1 cellular context compared by ENCODE assay signal in genomic region chr21:34073032-34073748, GRCh38.
A peak's percentile ranks its signal among the peaks of the same experiment; 100 is the strongest.
TF ChIP-seq lines count a peak whose summit lies in the region.

TSS of gene MRPS6 (plus strand) at chr21:34073578. CDS start at chr21:34073701, 123 bp downstream.
TSS of gene SLC5A3 (plus strand) at chr21:34073578. CDS start at chr21:34095199, 21,621 bp downstream.

TF ChIP-seq in K562, 482 proteins besides CTCF, POLR2A, EP300 and RAD21 (continued from another document and continues in another):
- TF ChIP-seq, protein P1, sequence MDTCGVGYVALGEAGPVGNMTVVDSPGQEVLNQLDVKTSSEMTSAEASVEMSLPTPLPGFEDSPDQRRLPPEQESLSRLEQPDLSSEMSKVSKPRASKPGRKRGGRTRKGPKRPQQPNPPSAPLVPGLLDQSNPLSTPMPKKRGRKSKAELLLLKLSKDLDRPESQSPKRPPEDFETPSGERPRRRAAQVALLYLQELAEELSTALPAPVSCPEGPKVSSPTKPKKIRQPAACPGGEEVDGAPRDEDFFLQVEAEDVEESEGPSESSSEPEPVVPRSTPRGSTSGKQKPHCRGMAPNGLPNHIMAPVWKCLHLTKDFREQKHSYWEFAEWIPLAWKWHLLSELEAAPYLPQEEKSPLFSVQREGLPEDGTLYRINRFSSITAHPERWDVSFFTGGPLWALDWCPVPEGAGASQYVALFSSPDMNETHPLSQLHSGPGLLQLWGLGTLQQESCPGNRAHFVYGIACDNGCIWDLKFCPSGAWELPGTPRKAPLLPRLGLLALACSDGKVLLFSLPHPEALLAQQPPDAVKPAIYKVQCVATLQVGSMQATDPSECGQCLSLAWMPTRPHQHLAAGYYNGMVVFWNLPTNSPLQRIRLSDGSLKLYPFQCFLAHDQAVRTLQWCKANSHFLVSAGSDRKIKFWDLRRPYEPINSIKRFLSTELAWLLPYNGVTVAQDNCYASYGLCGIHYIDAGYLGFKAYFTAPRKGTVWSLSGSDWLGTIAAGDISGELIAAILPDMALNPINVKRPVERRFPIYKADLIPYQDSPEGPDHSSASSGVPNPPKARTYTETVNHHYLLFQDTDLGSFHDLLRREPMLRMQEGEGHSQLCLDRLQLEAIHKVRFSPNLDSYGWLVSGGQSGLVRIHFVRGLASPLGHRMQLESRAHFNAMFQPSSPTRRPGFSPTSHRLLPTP (IDR thresholded peaks at IDR 0.05; ENCODE audit: borderline replicate concordance, extremely low read depth, insufficient read length) = no peak
- TF ChIP-seq CTBP1 (IDR thresholded peaks at IDR 0.05; ENCODE audit: borderline replicate concordance) = peak; percentile 62
- peak; percentile 22 for TF ChIP-seq MEIS2 (IDR thresholded peaks at IDR 0.05; ENCODE audit: partially characterized antibody)
- TF ChIP-seq, protein P2, sequence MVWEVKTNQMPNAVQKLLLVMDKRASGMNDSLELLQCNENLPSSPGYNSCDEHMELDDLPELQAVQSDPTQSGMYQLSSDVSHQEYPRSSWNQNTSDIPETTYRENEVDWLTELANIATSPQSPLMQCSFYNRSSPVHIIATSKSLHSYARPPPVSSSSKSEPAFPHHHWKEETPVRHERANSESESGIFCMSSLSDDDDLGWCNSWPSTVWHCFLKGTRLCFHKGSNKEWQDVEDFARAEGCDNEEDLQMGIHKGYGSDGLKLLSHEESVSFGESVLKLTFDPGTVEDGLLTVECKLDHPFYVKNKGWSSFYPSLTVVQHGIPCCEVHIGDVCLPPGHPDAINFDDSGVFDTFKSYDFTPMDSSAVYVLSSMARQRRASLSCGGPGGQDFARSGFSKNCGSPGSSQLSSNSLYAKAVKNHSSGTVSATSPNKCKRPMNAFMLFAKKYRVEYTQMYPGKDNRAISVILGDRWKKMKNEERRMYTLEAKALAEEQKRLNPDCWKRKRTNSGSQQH (CRISPR knock-in tag; IDR thresholded peaks at IDR 0.05) = no peak
- TF ChIP-seq ZBTB7A (IDR thresholded peaks at IDR 0.05; ENCODE audit: borderline replicate concordance, control insufficient read depth, low read depth, low read length) = peak; percentile 96
- TF ChIP-seq MAZ (CRISPR knock-in tag; conservative IDR thresholded peaks at IDR 0.05 in 1 of 2, IDR thresholded peaks at IDR 0.05 in 1 of 2) = peak in 1 of 2 experiments; percentile 74; a peak in 2 of 4 replicates
- 0 out of 2 replicates have a peak, but pooled peaks have one; percentile 12 for TF ChIP-seq ZNF76 (CRISPR knock-in tag; IDR thresholded peaks at IDR 0.05; ENCODE audit: borderline replicate concordance)
- no peak for TF ChIP-seq ZNF507 (tag; conservative IDR thresholded peaks at IDR 0.05)
- TF ChIP-seq, protein P3, sequence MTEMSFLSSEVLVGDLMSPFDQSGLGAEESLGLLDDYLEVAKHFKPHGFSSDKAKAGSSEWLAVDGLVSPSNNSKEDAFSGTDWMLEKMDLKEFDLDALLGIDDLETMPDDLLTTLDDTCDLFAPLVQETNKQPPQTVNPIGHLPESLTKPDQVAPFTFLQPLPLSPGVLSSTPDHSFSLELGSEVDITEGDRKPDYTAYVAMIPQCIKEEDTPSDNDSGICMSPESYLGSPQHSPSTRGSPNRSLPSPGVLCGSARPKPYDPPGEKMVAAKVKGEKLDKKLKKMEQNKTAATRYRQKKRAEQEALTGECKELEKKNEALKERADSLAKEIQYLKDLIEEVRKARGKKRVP (CRISPR knock-in tag; IDR thresholded peaks at IDR 0.05) = 0 out of 2 replicates have a peak, but pooled peaks have one; percentile 13
- peak; percentile 82 for TF ChIP-seq SUPT5H (IDR thresholded peaks at IDR 0.05)
- TF ChIP-seq KLF13 (tag; IDR thresholded peaks at IDR 0.05; ENCODE audit: borderline replicate concordance, low read depth) = peak; percentile 88; the same call in 1 of the 2 replicates
- TF ChIP-seq MNT (conservative IDR thresholded peaks at IDR 0.05) = peak in 1 of 2 experiments; percentile 68; a peak in 2 of 4 replicates
- no peak for TF ChIP-seq CEBPB (tag; IDR thresholded peaks at IDR 0.05)
- TF ChIP-seq POLR2B (IDR thresholded peaks at IDR 0.05; ENCODE audit: low read depth, partially characterized antibody) = peak; percentile 51
- peak; percentile 70; the same call in 1 of the 2 replicates for TF ChIP-seq POLR2AphosphoS5 (IDR thresholded peaks at IDR 0.05; ENCODE audit: control insufficient read depth, insufficient read depth, low read depth, low read length)
- TF ChIP-seq ZNF277 (CRISPR knock-in tag; IDR thresholded peaks at IDR 0.05; ENCODE audit: borderline replicate concordance) = no peak
- TF ChIP-seq ZBTB9 (CRISPR knock-in tag; IDR thresholded peaks at IDR 0.05) = peak; percentile 86
- TF ChIP-seq HNRNPL (IDR thresholded peaks at IDR 0.05; ENCODE audit: low read depth, low read length) = peak; percentile 76; the same call in 1 of the 2 replicates
- peak; percentile 58 for TF ChIP-seq SAP30 (IDR thresholded peaks at IDR 0.05; ENCODE audit: borderline replicate concordance, insufficient read depth, low read depth, low read length, poor library complexity, severe bottlenecking)
- peak; percentile 70; the same call in 1 of the 2 replicates for TF ChIP-seq ZBTB33 (CRISPR knock-in tag; IDR thresholded peaks at IDR 0.05)
- TF ChIP-seq, protein P4, sequence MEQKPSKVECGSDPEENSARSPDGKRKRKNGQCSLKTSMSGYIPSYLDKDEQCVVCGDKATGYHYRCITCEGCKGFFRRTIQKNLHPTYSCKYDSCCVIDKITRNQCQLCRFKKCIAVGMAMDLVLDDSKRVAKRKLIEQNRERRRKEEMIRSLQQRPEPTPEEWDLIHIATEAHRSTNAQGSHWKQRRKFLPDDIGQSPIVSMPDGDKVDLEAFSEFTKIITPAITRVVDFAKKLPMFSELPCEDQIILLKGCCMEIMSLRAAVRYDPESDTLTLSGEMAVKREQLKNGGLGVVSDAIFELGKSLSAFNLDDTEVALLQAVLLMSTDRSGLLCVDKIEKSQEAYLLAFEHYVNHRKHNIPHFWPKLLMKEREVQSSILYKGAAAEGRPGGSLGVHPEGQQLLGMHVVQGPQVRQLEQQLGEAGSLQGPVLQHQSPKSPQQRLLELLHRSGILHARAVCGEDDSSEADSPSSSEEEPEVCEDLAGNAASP (IDR thresholded peaks at IDR 0.05) = no peak
- no peak for TF ChIP-seq NR2C2 (CRISPR knock-in tag; IDR thresholded peaks at IDR 0.05)
- TF ChIP-seq NR2C2 (tag; IDR thresholded peaks at IDR 0.05) = peak; percentile 37; the same call in 1 of the 2 replicates
- TF ChIP-seq GABPB1 (CRISPR knock-in tag; IDR thresholded peaks at IDR 0.05) = peak; percentile 57; the same call in 1 of the 2 replicates
- no peak for TF ChIP-seq HNRNPK (IDR thresholded peaks at IDR 0.05; ENCODE audit: low read depth, low read length, poor library complexity, severe bottlenecking)
- TF ChIP-seq MBD1 (CRISPR knock-in tag; IDR thresholded peaks at IDR 0.05) = no peak
- no peak for TF ChIP-seq TCF3 (CRISPR knock-in tag; IDR thresholded peaks at IDR 0.05)
- no peak for TF ChIP-seq ZNF146 (CRISPR knock-in tag; IDR thresholded peaks at IDR 0.05; ENCODE audit: unreplicated experiment)
- no peak for TF ChIP-seq MAFG (tag; conservative IDR thresholded peaks at IDR 0.05)
- TF ChIP-seq DIDO1 (tag; IDR thresholded peaks at IDR 0.05; ENCODE audit: low read depth) = no peak
- TF ChIP-seq REST (CRISPR knock-in tag; IDR thresholded peaks at IDR 0.05; ENCODE audit: low read depth) = 0 out of 2 replicates have a peak, but pooled peaks have one; percentile 68
- peak; percentile 61 for TF ChIP-seq HNRNPLL (IDR thresholded peaks at IDR 0.05; ENCODE audit: low read depth, low read length, poor library complexity, severe bottlenecking)
- TF ChIP-seq BHLHE40 (IDR thresholded peaks at IDR 0.05; ENCODE audit: low read length) = peak; percentile 63
- no peak for TF ChIP-seq ZNF134 (CRISPR knock-in tag; conservative IDR thresholded peaks at IDR 0.05)
- TF ChIP-seq PHB (CRISPR knock-in tag; IDR thresholded peaks at IDR 0.05) = no peak
- TF ChIP-seq BRD4 (IDR thresholded peaks at IDR 0.05) = no peak
- no peak for TF ChIP-seq E2F5 (CRISPR knock-in tag; IDR thresholded peaks at IDR 0.05)
- TF ChIP-seq NEUROD1 (IDR thresholded peaks at IDR 0.05; ENCODE audit: borderline replicate concordance, low read depth, low read length, partially characterized antibody) = no peak
- TF ChIP-seq STAT5B (CRISPR knock-in tag; IDR thresholded peaks at IDR 0.05) = no peak
